ENCODE assay signal across 8 cellular contexts in genomic region chr2:85420743-85421705, GRCh38. TPM values are rescaled to one million over a fixed set of nuclear protein-coding genes. Genes with fewer than 3 reads are reported as not detected.
DNase-seq lines count a peak whose midpoint lies in the region; ATAC-seq and TF ChIP-seq lines count a peak whose summit lies in the region.

No MANE protein-coding gene starts in this region.

- H3K27me3 ChIP-seq in HUES6 (ENCODE audit: control insufficient read depth, insufficient read depth, low read length) (no peaks in the 10 kb centered on the region), OCI-LY1 (ENCODE audit: insufficient read depth, low read length) (no peaks in the 10 kb centered on the region)

- peak overlapping the region; percentile 94 for H3K27ac Mint-ChIP-seq in stimulated activated effector memory CD8-positive, alpha-beta T cell treated with anti-CD3 and anti-CD28 coated beads, Interleukin-12 subunit alpha, Interleukin-12 subunit beta, amount 100 ng/mL, for 72 hours

- peak overlapping the region; percentile 15; the same call in 1 of the 2 replicates for H3K27ac ChIP-seq in HUES6 (ENCODE audit: low read depth, low read length)
- H3K27ac ChIP-seq in OCI-LY1 (ENCODE audit: low read depth, low read length, poor library complexity, severe bottlenecking): no peak overlapping the region

- no peaks in the 10 kb centered on the region for H3K9me3 ChIP-seq in HUES6 (ENCODE audit: control insufficient read depth, insufficient read depth, low read depth, low read length)
- H3K9me3 ChIP-seq in OCI-LY1 (ENCODE audit: low read length): no peaks in the 10 kb centered on the region

- no peaks in the 10 kb centered on the region for H3F3A ChIP-seq in OCI-LY1 (ENCODE audit: insufficient read depth, low read length)

- peak overlapping the region; percentile 53 for H3K9ac ChIP-seq in HUES6 (ENCODE audit: low read length)
- peak overlapping the region; percentile 27; the same call in 1 of the 2 replicates for H3K9ac ChIP-seq in OCI-LY1 (ENCODE audit: low read length)

- H2AFZ ChIP-seq in OCI-LY1 (ENCODE audit: low read length): peak overlapping the region; percentile 32

- H3K36me3 Mint-ChIP-seq in stimulated activated effector memory CD8-positive, alpha-beta T cell treated with anti-CD3 and anti-CD28 coated beads, Interleukin-12 subunit alpha, Interleukin-12 subunit beta, amount 100 ng/mL, for 72 hours: peaks cover 9% of the 10 kb centered on the region

- peak; percentile 48 for ATAC-seq in GM21367 (IDR thresholded peaks at IDR 0.05; ENCODE audit: unreplicated experiment)
- ATAC-seq in stimulated activated effector memory CD8-positive, alpha-beta T cell treated with anti-CD3 and anti-CD28 coated beads, Interleukin-12 subunit alpha, Interleukin-12 subunit beta, amount 100 ng/mL, for 72 hours: peak; percentile 80

- TF ChIP-seq POLR2A in erythroblast (IDR thresholded peaks at IDR 0.05; ENCODE audit: low read length): no peak

- H3K4me1 Mint-ChIP-seq in stimulated activated effector memory CD8-positive, alpha-beta T cell treated with anti-CD3 and anti-CD28 coated beads, Interleukin-12 subunit alpha, Interleukin-12 subunit beta, amount 100 ng/mL, for 72 hours: peaks cover 22% of the 10 kb centered on the region

- no peaks in the 10 kb centered on the region for H4K20me1 ChIP-seq in OCI-LY1 (ENCODE audit: insufficient read depth, low read length)

- H3K4me3 Mint-ChIP-seq in stimulated activated effector memory CD8-positive, alpha-beta T cell treated with anti-CD3 and anti-CD28 coated beads, Interleukin-12 subunit alpha, Interleukin-12 subunit beta, amount 100 ng/mL, for 72 hours: peak overlapping the region; percentile 86

- peak overlapping the region; percentile 10; the same call in 1 of the 2 replicates for H3K4me3 ChIP-seq in HUES6 (ENCODE audit: low read depth, low read length)
- H3K4me3 ChIP-seq in OCI-LY1 (ENCODE audit: low read depth, low read length, poor library complexity, severe bottlenecking): peak overlapping the region; percentile 35

- H3K4me1 ChIP-seq in HUES6 (ENCODE audit: control insufficient read depth, insufficient read depth, low read length) (peaks cover 29% of the 10 kb centered on the region), OCI-LY1 (ENCODE audit: insufficient read depth, low read length, severe bottlenecking) (peaks cover 36% of the 10 kb centered on the region)

- H3K4me2 ChIP-seq in OCI-LY1 (ENCODE audit: low read length): peak overlapping the region; percentile 68

- no peaks in the 10 kb centered on the region for H3K79me2 ChIP-seq in OCI-LY1 (ENCODE audit: insufficient read depth, low read length)

- H3K9me2 ChIP-seq in OCI-LY1 (ENCODE audit: low read depth, low read length): no peaks in the 10 kb centered on the region

- TF ChIP-seq CTCF in OCI-LY1 (IDR thresholded peaks at IDR 0.05; ENCODE audit: low read length): peak; percentile 99

- H3K36me3 ChIP-seq in HUES6 (ENCODE audit: control insufficient read depth, insufficient read depth, low read length) (no peaks in the 10 kb centered on the region), OCI-LY1 (ENCODE audit: insufficient read depth, low read length) (no peaks in the 10 kb centered on the region)

- H3K9me3 Mint-ChIP-seq in stimulated activated effector memory CD8-positive, alpha-beta T cell treated with anti-CD3 and anti-CD28 coated beads, Interleukin-12 subunit alpha, Interleukin-12 subunit beta, amount 100 ng/mL, for 72 hours: no peaks in the 10 kb centered on the region

- DNase-seq in COR-L47 (lab: John Stamatoyannopoulos, UW) (peak; percentile 73), activated T-cell treated with anti-CD3 and anti-CD28 coated beads for 48 hours (ENCODE audit: low read depth) (peak; percentile 91), erythroblast (lab: John Stamatoyannopoulos, UW) (peak; percentile 86 to 92), myocyte (ENCODE audit: low read depth) (peak; percentile 91)
- DNase-seq in stimulated activated effector memory CD8-positive, alpha-beta T cell treated with anti-CD3 and anti-CD28 coated beads, Interleukin-12 subunit alpha, Interleukin-12 subunit beta, amount 100 ng/mL, for 72 hours (ENCODE audit: low spot score in 2 of 2): peak; percentile 98 to 99

RNA-seq across cellular contexts. Expression of gene SH2D6, which starts 2.5 kb away (rescaled TPM):
- total RNA-seq in myocyte: 4.9 and 5.3 TPM in 2 replicates
- polyA plus RNA-seq in myocyte (2012): 5.7 TPM

RNA-seq across cellular contexts. Expression of gene CAPG, which starts 10.9 kb away (rescaled TPM):
- total RNA-seq in myocyte: 53.7 and 59.0 TPM in 2 replicates
- 62.9 TPM for polyA plus RNA-seq in myocyte (2012)
